Comparison of ENCODE assay signal across 1 cellular context in genomic region chr10:49136525-49136924, GRCh38.
A peak's percentile ranks its signal among the peaks of the same experiment; 100 is the strongest.
TF ChIP-seq lines count a peak whose summit lies in the region.

No MANE protein-coding gene starts in this region.

TF ChIP-seq in K562, 482 proteins besides CTCF, POLR2A, EP300 and RAD21:
- TF ChIP-seq CBX8 (IDR thresholded peaks at IDR 0.05; ENCODE audit: borderline replicate concordance, extremely low read depth, low read depth, low read length, poor library complexity, severe bottlenecking) = no peak
- TF ChIP-seq SIX5 (IDR thresholded peaks at IDR 0.05; ENCODE audit: borderline replicate concordance in 1 of 2, insufficient read depth in 1 of 2, low read depth in 1 of 2, low read length in 2 of 2) = no peak
- TF ChIP-seq MNT (conservative IDR thresholded peaks at IDR 0.05) = no peak
- no peak for TF ChIP-seq MTA2 (IDR thresholded peaks at IDR 0.05; ENCODE audit: low read depth)
- TF ChIP-seq TRIM28 (IDR thresholded peaks at IDR 0.05) = 0 out of 2 replicates have a peak, but pooled peaks have one; percentile 37
- TF ChIP-seq RBM25 (IDR thresholded peaks at IDR 0.05; ENCODE audit: low read depth, low read length, severe bottlenecking) = peak; percentile 90
- TF ChIP-seq BCLAF1 (IDR thresholded peaks at IDR 0.05; ENCODE audit: borderline replicate concordance in 1 of 2, control insufficient read depth in 1 of 2, low read depth in 2 of 2, low read length in 1 of 2) = no peak
- peak; percentile 88 for TF ChIP-seq ZNF184 (CRISPR knock-in tag; IDR thresholded peaks at IDR 0.05)
- no peak for TF ChIP-seq CSDE1 (IDR thresholded peaks at IDR 0.05)
- TF ChIP-seq CBX3 (IDR thresholded peaks at IDR 0.05; ENCODE audit: borderline replicate concordance in 1 of 2, low read length in 2 of 2) = peak in 1 of 2 experiments; percentile 62; a peak in 1 of 3 replicates
- no peak for TF ChIP-seq LARP7 (IDR thresholded peaks at IDR 0.05)
- TF ChIP-seq, protein P1, sequence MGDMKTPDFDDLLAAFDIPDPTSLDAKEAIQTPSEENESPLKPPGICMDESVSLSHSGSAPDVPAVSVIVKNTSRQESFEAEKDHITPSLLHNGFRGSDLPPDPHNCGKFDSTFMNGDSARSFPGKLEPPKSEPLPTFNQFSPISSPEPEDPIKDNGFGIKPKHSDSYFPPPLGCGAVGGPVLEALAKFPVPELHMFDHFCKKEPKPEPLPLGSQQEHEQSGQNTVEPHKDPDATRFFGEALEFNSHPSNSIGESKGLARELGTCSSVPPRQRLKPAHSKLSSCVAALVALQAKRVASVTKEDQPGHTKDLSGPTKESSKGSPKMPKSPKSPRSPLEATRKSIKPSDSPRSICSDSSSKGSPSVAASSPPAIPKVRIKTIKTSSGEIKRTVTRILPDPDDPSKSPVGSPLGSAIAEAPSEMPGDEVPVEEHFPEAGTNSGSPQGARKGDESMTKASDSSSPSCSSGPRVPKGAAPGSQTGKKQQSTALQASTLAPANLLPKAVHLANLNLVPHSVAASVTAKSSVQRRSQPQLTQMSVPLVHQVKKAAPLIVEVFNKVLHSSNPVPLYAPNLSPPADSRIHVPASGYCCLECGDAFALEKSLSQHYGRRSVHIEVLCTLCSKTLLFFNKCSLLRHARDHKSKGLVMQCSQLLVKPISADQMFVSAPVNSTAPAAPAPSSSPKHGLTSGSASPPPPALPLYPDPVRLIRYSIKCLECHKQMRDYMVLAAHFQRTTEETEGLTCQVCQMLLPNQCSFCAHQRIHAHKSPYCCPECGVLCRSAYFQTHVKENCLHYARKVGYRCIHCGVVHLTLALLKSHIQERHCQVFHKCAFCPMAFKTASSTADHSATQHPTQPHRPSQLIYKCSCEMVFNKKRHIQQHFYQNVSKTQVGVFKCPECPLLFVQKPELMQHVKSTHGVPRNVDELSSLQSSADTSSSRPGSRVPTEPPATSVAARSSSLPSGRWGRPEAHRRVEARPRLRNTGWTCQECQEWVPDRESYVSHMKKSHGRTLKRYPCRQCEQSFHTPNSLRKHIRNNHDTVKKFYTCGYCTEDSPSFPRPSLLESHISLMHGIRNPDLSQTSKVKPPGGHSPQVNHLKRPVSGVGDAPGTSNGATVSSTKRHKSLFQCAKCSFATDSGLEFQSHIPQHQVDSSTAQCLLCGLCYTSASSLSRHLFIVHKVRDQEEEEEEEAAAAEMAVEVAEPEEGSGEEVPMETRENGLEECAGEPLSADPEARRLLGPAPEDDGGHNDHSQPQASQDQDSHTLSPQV (IDR thresholded peaks at IDR 0.05) = no peak
